In genomic region chr16:11354733-11355574, GRCh38 we compare ENCODE assay signal across 7 cellular contexts. TPM values are rescaled to one million over a fixed set of nuclear protein-coding genes. Genes with fewer than 3 reads are reported as not detected.
DNase-seq lines count a peak whose midpoint lies in the region; ATAC-seq and TF ChIP-seq lines count a peak whose summit lies in the region.

No MANE protein-coding gene starts in this region.

- H3K79me2 ChIP-seq in fibroblast of lung (ENCODE audit: control insufficient read depth, insufficient read depth, low read length), result no peaks in the 10 kb centered on the region

- no peaks in the 10 kb centered on the region for H3K9me3 ChIP-seq in fibroblast of lung (ENCODE audit: control insufficient read depth, insufficient read depth, low read depth, low read length)

- H3K9ac ChIP-seq in fibroblast of lung (ENCODE audit: insufficient read depth, low read length), result no peak overlapping the region

- H3K27ac ChIP-seq in fibroblast of lung (ENCODE audit: insufficient read depth, low read length), result peak overlapping the region; percentile 50

- H3K9me3 Mint-ChIP-seq in activated CD4-positive, alpha-beta T cell treated with anti-CD3 and anti-CD28 coated beads, Interleukin-2, amount 10 ng/mL, durations not matched to agents 24 days and 14 days, result no peaks in the 10 kb centered on the region

- peak overlapping the region; percentile 80 for H3K4me2 ChIP-seq in fibroblast of lung (ENCODE audit: extremely low read depth, insufficient read depth, low read length)

- no peak overlapping the region for H2AFZ ChIP-seq in fibroblast of lung (ENCODE audit: low read length)

- peak overlapping the region; percentile 88 for H3K27ac Mint-ChIP-seq in activated CD4-positive, alpha-beta T cell treated with anti-CD3 and anti-CD28 coated beads, Interleukin-2, amount 10 ng/mL, durations not matched to agents 24 days and 14 days

- H3K27me3 ChIP-seq in fibroblast of lung (ENCODE audit: control insufficient read depth, insufficient read depth, low read length), result no peaks in the 10 kb centered on the region

- ATAC-seq in GM19452 (IDR thresholded peaks at IDR 0.05; ENCODE audit: unreplicated experiment) (peak; percentile 64), HG03442 (IDR thresholded peaks at IDR 0.05; ENCODE audit: unreplicated experiment) (peak; percentile 60), esophagus mucosa (no peak)

- peak; percentile 94 for DNase-seq in activated CD4-positive, alpha-beta T cell treated with anti-CD3 and anti-CD28 coated beads, Interleukin-2, amount 10 ng/mL, durations not matched to agents 24 days and 14 days
- DNase-seq in fibroblast of lung (ENCODE audit: low read depth in 2 of 2) (peak; percentile 67 to 94), NCI-H2081 treated with DMSO at 0.1 percent for 48 hours (lab: John Stamatoyannopoulos, UW) (no peak)
- peak; percentile 73 to 74 for DNase-seq in stimulated activated CD8-positive, alpha-beta memory T cell treated with anti-CD3 and anti-CD28 coated beads, Interleukin-2, amount 100 ng/mL, for 48 hours (ENCODE audit: low read depth in 2 of 2)

- H3K4me3 Mint-ChIP-seq in activated CD4-positive, alpha-beta T cell treated with anti-CD3 and anti-CD28 coated beads, Interleukin-2, amount 10 ng/mL, durations not matched to agents 24 days and 14 days, result peak overlapping the region; percentile 72

- H3K27me3 Mint-ChIP-seq in activated CD4-positive, alpha-beta T cell treated with anti-CD3 and anti-CD28 coated beads, Interleukin-2, amount 10 ng/mL, durations not matched to agents 24 days and 14 days, result peaks cover 5% of the 10 kb centered on the region

- H3K36me3 Mint-ChIP-seq in activated CD4-positive, alpha-beta T cell treated with anti-CD3 and anti-CD28 coated beads, Interleukin-2, amount 10 ng/mL, durations not matched to agents 24 days and 14 days (ENCODE audit: low read depth), result peaks cover 37% of the 10 kb centered on the region

- intact Hi-C loops in activated CD4-positive, alpha-beta T cell treated with anti-CD3 and anti-CD28 coated beads, Interleukin-2, amount 10 ng/mL, durations not matched to agents 24 days and 14 days (cut with micrococcal nuclease), result loop anchor here (1.0 to 5.0 kb wide), 7 partner anchors 8 to 390 kb away; partner anchors contain the start of genes RMI2 and SOCS1

- no peaks in the 10 kb centered on the region for H4K20me1 ChIP-seq in fibroblast of lung (ENCODE audit: control insufficient read depth, extremely low read depth, insufficient read depth, low read length)

- peak overlapping the region in 1 of 4 experiments; percentile 1 for H3K4me3 ChIP-seq in fibroblast of lung (replicated peaks in 1 of 4; ENCODE audit: control extremely low read depth in 1 of 4, insufficient read depth in 1 of 4, low read depth in 3 of 4, low read length in 4 of 4)

- no peak for TF ChIP-seq CTCF in fibroblast of lung (conservative IDR thresholded peaks at IDR 0.05 in 1 of 2, IDR thresholded peaks at IDR 0.05 in 1 of 2; ENCODE audit: low read depth in 1 of 2, low read length in 2 of 2)

- H3K4me1 Mint-ChIP-seq in activated CD4-positive, alpha-beta T cell treated with anti-CD3 and anti-CD28 coated beads, Interleukin-2, amount 10 ng/mL, durations not matched to agents 24 days and 14 days, result peaks cover 60% of the 10 kb centered on the region

- H3K36me3 ChIP-seq in fibroblast of lung (ENCODE audit: control insufficient read depth, insufficient read depth, low read length), result no peaks in the 10 kb centered on the region

- H3K4me1 ChIP-seq in fibroblast of lung (ENCODE audit: control insufficient read depth, extremely low read depth, insufficient read depth, low read length), result peaks cover 45% of the 10 kb centered on the region

RNA-seq across cellular contexts. Expression of gene RMI2, which starts 9.7 kb away (rescaled TPM):
- 63.8 and 65.6 TPM in 2 replicates for total RNA-seq in activated CD4-positive, alpha-beta T cell treated with anti-CD3 and anti-CD28 coated beads, Interleukin-2, amount 10 ng/mL, durations not matched to agents 24 days and 14 days
- total RNA-seq in fibroblast of lung (1.8 and 6.8 TPM in 2 replicates), esophagus mucosa (11.0 TPM)
- polyA plus RNA-seq in fibroblast of lung, result 6.6 and 12.6 TPM in 2 replicates
- polyA plus RNA-seq in fibroblast of lung (2012), result 4.3 and 7.5 TPM in 2 replicates
- polyA minus RNA-seq in fibroblast of lung (ENCODE audit: low replicate concordance), result 1.8 and 2.9 TPM in 2 replicates
